1 cellular context compared by ENCODE assay signal in the genomic region with DNA sequence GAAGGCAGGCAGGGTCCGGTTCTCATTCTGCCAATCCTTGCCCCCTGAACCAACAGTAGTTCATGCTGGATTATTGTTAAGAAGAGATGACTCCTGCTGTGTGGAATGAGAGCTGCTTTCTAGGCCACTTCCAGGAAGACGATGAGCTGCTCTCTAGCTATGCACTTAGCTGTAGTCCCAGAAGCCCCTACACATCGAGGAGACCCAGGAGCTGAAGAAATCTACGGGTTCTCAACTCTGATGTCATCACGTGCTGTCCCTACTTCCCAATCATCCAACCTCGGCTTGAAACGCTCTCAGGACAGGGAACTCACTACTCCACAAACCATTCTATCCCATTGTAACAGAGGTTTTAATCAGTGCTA.
A peak's percentile ranks its signal among the peaks of the same experiment; 100 is the strongest.
TF ChIP-seq lines count a peak whose summit lies in the region.

No MANE protein-coding gene starts in this region.

TF ChIP-seq in HepG2, 621 proteins besides CTCF, POLR2A, EP300 and RAD21 (continued from another document and continues in another):
- TF ChIP-seq TEAD3 (CRISPR knock-in tag; optimal IDR thresholded peaks at IDR 0.05; ENCODE audit: borderline replicate concordance) = peak; percentile 85
- no peak for TF ChIP-seq TARDBP (CRISPR knock-in tag; IDR thresholded peaks at IDR 0.05)
- TF ChIP-seq MXD4 (CRISPR knock-in tag; IDR thresholded peaks at IDR 0.05) = 0 out of 2 replicates have a peak, but pooled peaks have one; percentile 9
- TF ChIP-seq GTF2F1 (IDR thresholded peaks at IDR 0.05; ENCODE audit: low read length) = 0 out of 2 replicates have a peak, but pooled peaks have one; percentile 1
- no peak for TF ChIP-seq KDM4B (CRISPR knock-in tag; IDR thresholded peaks at IDR 0.05)
- TF ChIP-seq, protein P1, sequence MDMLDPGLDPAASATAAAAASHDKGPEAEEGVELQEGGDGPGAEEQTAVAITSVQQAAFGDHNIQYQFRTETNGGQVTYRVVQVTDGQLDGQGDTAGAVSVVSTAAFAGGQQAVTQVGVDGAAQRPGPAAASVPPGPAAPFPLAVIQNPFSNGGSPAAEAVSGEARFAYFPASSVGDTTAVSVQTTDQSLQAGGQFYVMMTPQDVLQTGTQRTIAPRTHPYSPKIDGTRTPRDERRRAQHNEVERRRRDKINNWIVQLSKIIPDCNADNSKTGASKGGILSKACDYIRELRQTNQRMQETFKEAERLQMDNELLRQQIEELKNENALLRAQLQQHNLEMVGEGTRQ (IDR thresholded peaks at IDR 0.05; ENCODE audit: low read depth, low read length) = no peak
- TF ChIP-seq, protein P1 (CRISPR knock-in tag; IDR thresholded peaks at IDR 0.05; ENCODE audit: borderline replicate concordance) = no peak
- no peak for TF ChIP-seq HNRNPH1 (optimal IDR thresholded peaks at IDR 0.05; ENCODE audit: low read depth, low read length)
- no peak for TF ChIP-seq SOX6 (IDR thresholded peaks at IDR 0.05)
- TF ChIP-seq SOX6 (CRISPR knock-in tag; IDR thresholded peaks at IDR 0.05) = 0 out of 2 replicates have a peak, but pooled peaks have one; percentile 5
- TF ChIP-seq SCMH1 (CRISPR knock-in tag; IDR thresholded peaks at IDR 0.05; ENCODE audit: borderline replicate concordance) = no peak
- TF ChIP-seq, protein P2, sequence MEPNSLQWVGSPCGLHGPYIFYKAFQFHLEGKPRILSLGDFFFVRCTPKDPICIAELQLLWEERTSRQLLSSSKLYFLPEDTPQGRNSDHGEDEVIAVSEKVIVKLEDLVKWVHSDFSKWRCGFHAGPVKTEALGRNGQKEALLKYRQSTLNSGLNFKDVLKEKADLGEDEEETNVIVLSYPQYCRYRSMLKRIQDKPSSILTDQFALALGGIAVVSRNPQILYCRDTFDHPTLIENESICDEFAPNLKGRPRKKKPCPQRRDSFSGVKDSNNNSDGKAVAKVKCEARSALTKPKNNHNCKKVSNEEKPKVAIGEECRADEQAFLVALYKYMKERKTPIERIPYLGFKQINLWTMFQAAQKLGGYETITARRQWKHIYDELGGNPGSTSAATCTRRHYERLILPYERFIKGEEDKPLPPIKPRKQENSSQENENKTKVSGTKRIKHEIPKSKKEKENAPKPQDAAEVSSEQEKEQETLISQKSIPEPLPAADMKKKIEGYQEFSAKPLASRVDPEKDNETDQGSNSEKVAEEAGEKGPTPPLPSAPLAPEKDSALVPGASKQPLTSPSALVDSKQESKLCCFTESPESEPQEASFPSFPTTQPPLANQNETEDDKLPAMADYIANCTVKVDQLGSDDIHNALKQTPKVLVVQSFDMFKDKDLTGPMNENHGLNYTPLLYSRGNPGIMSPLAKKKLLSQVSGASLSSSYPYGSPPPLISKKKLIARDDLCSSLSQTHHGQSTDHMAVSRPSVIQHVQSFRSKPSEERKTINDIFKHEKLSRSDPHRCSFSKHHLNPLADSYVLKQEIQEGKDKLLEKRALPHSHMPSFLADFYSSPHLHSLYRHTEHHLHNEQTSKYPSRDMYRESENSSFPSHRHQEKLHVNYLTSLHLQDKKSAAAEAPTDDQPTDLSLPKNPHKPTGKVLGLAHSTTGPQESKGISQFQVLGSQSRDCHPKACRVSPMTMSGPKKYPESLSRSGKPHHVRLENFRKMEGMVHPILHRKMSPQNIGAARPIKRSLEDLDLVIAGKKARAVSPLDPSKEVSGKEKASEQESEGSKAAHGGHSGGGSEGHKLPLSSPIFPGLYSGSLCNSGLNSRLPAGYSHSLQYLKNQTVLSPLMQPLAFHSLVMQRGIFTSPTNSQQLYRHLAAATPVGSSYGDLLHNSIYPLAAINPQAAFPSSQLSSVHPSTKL (CRISPR knock-in tag; IDR thresholded peaks at IDR 0.05) = 0 out of 2 replicates have a peak, but pooled peaks have one; percentile 19
- TF ChIP-seq, protein P3, sequence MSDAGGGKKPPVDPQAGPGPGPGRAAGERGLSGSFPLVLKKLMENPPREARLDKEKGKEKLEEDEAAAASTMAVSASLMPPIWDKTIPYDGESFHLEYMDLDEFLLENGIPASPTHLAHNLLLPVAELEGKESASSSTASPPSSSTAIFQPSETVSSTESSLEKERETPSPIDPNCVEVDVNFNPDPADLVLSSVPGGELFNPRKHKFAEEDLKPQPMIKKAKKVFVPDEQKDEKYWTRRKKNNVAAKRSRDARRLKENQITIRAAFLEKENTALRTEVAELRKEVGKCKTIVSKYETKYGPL (CRISPR knock-in tag; IDR thresholded peaks at IDR 0.05) = no peak
- TF ChIP-seq, protein P4, sequence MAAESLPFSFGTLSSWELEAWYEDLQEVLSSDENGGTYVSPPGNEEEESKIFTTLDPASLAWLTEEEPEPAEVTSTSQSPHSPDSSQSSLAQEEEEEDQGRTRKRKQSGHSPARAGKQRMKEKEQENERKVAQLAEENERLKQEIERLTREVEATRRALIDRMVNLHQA (CRISPR knock-in tag; IDR thresholded peaks at IDR 0.05) = no peak
- TF ChIP-seq GABPB1 (CRISPR knock-in tag; IDR thresholded peaks at IDR 0.05) = no peak
- TF ChIP-seq CREB1 (IDR thresholded peaks at IDR 0.05) = 0 out of 2 replicates have a peak, but pooled peaks have one; percentile 4
- no peak for TF ChIP-seq CREB1 (CRISPR knock-in tag; IDR thresholded peaks at IDR 0.05)
- TF ChIP-seq KMT2B (CRISPR knock-in tag; IDR thresholded peaks at IDR 0.05) = no peak
- TF ChIP-seq NKX3-1 (CRISPR knock-in tag; IDR thresholded peaks at IDR 0.05) = no peak
- TF ChIP-seq, protein P5, sequence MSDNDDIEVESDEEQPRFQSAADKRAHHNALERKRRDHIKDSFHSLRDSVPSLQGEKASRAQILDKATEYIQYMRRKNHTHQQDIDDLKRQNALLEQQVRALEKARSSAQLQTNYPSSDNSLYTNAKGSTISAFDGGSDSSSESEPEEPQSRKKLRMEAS (IDR thresholded peaks at IDR 0.05) = 0 out of 2 replicates have a peak, but pooled peaks have one; percentile 2
- no peak for TF ChIP-seq CREM (IDR thresholded peaks at IDR 0.05)
- TF ChIP-seq CREM (CRISPR knock-in tag; IDR thresholded peaks at IDR 0.05) = no peak
- TF ChIP-seq ZNF788 (CRISPR knock-in tag; IDR thresholded peaks at IDR 0.05; ENCODE audit: borderline replicate concordance) = 0 out of 2 replicates have a peak, but pooled peaks have one; percentile 21
- TF ChIP-seq, protein P6, sequence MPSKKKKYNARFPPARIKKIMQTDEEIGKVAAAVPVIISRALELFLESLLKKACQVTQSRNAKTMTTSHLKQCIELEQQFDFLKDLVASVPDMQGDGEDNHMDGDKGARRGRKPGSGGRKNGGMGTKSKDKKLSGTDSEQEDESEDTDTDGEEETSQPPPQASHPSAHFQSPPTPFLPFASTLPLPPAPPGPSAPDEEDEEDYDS (CRISPR knock-in tag; IDR thresholded peaks at IDR 0.05) = peak; percentile 2; the same call in 1 of the 2 replicates
- TF ChIP-seq GATAD2A (CRISPR knock-in tag; IDR thresholded peaks at IDR 0.05) = 0 out of 2 replicates have a peak, but pooled peaks have one; percentile 23
- TF ChIP-seq NFE2L2 (IDR thresholded peaks at IDR 0.05; ENCODE audit: low read length) = no peak
- no peak for TF ChIP-seq ZNF101 (CRISPR knock-in tag; IDR thresholded peaks at IDR 0.05; ENCODE audit: borderline replicate concordance, low read depth)
- TF ChIP-seq REPIN1 (CRISPR knock-in tag; IDR thresholded peaks at IDR 0.05; ENCODE audit: borderline replicate concordance, low read depth) = no peak
- TF ChIP-seq ZNF567 (CRISPR knock-in tag; IDR thresholded peaks at IDR 0.05; ENCODE audit: borderline replicate concordance) = 0 out of 2 replicates have a peak, but pooled peaks have one; percentile 13
- TF ChIP-seq ZNF703 (CRISPR knock-in tag; IDR thresholded peaks at IDR 0.05; ENCODE audit: borderline replicate concordance) = no peak
- TF ChIP-seq, protein P7, sequence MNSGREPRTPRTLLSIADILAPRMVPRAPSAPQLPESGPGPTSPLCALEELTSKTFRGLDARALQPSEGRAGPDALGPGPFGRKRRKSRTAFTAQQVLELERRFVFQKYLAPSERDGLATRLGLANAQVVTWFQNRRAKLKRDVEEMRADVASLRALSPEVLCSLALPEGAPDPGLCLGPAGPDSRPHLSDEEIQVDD (CRISPR knock-in tag; IDR thresholded peaks at IDR 0.05; ENCODE audit: borderline replicate concordance) = no peak
- no peak for TF ChIP-seq SRSF9 (IDR thresholded peaks at IDR 0.05; ENCODE audit: borderline replicate concordance, insufficient read depth, low read depth, low read length, poor library complexity, severe bottlenecking)
- no peak for TF ChIP-seq ZSCAN20 (CRISPR knock-in tag; IDR thresholded peaks at IDR 0.05; ENCODE audit: borderline replicate concordance)
- TF ChIP-seq, protein P8, sequence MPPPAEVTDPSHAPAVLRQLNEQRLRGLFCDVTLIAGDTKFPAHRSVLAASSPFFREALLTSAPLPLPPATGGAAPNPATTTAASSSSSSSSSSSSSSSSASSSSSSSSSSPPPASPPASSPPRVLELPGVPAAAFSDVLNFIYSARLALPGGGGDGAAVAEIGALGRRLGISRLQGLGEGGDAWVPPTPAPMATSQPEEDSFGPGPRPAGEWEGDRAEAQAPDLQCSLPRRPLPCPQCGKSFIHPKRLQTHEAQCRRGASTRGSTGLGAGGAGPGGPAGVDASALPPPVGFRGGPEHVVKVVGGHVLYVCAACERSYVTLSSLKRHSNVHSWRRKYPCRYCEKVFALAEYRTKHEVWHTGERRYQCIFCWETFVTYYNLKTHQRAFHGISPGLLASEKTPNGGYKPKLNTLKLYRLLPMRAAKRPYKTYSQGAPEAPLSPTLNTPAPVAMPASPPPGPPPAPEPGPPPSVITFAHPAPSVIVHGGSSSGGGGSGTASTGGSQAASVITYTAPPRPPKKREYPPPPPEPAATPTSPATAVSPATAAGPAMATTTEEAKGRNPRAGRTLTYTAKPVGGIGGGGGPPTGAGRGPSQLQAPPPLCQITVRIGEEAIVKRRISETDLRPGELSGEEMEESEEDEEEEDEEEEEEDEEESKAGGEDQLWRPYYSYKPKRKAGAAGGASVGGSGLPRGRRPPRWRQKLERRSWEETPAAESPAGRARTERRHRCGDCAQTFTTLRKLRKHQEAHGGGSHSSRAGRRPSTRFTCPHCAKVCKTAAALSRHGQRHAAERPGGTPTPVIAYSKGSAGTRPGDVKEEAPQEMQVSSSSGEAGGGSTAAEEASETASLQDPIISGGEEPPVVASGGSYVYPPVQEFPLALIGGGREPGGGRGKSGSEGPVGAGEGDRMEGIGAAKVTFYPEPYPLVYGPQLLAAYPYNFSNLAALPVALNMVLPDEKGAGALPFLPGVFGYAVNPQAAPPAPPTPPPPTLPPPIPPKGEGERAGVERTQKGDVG (CRISPR knock-in tag; IDR thresholded peaks at IDR 0.05; ENCODE audit: borderline replicate concordance) = 0 out of 2 replicates have a peak, but pooled peaks have one; percentile 1
- TF ChIP-seq, protein P9, sequence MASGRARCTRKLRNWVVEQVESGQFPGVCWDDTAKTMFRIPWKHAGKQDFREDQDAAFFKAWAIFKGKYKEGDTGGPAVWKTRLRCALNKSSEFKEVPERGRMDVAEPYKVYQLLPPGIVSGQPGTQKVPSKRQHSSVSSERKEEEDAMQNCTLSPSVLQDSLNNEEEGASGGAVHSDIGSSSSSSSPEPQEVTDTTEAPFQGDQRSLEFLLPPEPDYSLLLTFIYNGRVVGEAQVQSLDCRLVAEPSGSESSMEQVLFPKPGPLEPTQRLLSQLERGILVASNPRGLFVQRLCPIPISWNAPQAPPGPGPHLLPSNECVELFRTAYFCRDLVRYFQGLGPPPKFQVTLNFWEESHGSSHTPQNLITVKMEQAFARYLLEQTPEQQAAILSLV (CRISPR knock-in tag; IDR thresholded peaks at IDR 0.05; ENCODE audit: borderline replicate concordance) = no peak
- peak; percentile 84; the same call in 1 of the 2 replicates for TF ChIP-seq ZNF724P (CRISPR knock-in tag; IDR thresholded peaks at IDR 0.05; ENCODE audit: borderline replicate concordance)
- TF ChIP-seq ZNF530 (CRISPR knock-in tag; IDR thresholded peaks at IDR 0.05; ENCODE audit: low read depth) = no peak
- no peak for TF ChIP-seq U2AF1 (optimal IDR thresholded peaks at IDR 0.05; ENCODE audit: low read depth, low read length)
- no peak for TF ChIP-seq EEA1 (CRISPR knock-in tag; IDR thresholded peaks at IDR 0.05; ENCODE audit: borderline replicate concordance)
- peak; percentile 31; the same call in 1 of the 2 replicates for TF ChIP-seq SAP130 (CRISPR knock-in tag; IDR thresholded peaks at IDR 0.05; ENCODE audit: low read depth)
- no peak for TF ChIP-seq CENPX (CRISPR knock-in tag; IDR thresholded peaks at IDR 0.05)
- TF ChIP-seq, protein P10, sequence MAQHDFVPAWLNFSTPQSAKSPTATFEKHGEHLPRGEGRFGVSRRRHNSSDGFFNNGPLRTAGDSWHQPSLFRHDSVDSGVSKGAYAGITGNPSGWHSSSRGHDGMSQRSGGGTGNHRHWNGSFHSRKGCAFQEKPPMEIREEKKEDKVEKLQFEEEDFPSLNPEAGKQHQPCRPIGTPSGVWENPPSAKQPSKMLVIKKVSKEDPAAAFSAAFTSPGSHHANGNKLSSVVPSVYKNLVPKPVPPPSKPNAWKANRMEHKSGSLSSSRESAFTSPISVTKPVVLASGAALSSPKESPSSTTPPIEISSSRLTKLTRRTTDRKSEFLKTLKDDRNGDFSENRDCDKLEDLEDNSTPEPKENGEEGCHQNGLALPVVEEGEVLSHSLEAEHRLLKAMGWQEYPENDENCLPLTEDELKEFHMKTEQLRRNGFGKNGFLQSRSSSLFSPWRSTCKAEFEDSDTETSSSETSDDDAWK (CRISPR knock-in tag; IDR thresholded peaks at IDR 0.05) = no peak
- no peak for TF ChIP-seq TBX3 (IDR thresholded peaks at IDR 0.05; ENCODE audit: borderline replicate concordance)
- no peak for TF ChIP-seq HOXA9 (CRISPR knock-in tag; IDR thresholded peaks at IDR 0.05; ENCODE audit: borderline replicate concordance)
